In genomic region chr9:122179690-122180074, GRCh38 we compare ENCODE assay signal across 19 cellular contexts. TPM values are rescaled to one million over a fixed set of nuclear protein-coding genes. Genes with fewer than 3 reads are reported as not detected.
DNase-seq lines count a peak whose midpoint lies in the region; ATAC-seq and TF ChIP-seq lines count a peak whose summit lies in the region.
"Had no signal": no experiment of that assay in that cellular context is flagged by ENCODE, and none has a peak within 500 bp of the region (broad histone marks: within the 10 kb centered on the region; RNA-seq: fewer than 3 reads in every experiment).

No MANE protein-coding gene starts in this region.

- no peaks in the 10 kb centered on the region for H3K4me1 ChIP-seq in left lung

- intact Hi-C loops in left lung (cut with DNase I) = no loop called here

- no peaks in the 10 kb centered on the region for H3K9me3 ChIP-seq in left lung
- H3K9me3 ChIP-seq: A549 had no signal

- no peaks in the 10 kb centered on the region for H3K36me3 ChIP-seq in left lung

- DNase-seq in A172 (ENCODE audit: low spot score) (peak; percentile 75), GM03348 (ENCODE audit: low spot score) (peak; percentile 39), RPMI7951 (ENCODE audit: low read depth) (peak; percentile 48), fibroblast of the aortic adventitia (ENCODE audit: low read depth) (peak; percentile 5), left lung (no peak), NCI-H446 treated with DMSO at 0.1 percent for 48 hours (lab: John Stamatoyannopoulos, UW) (no peak)
- DNase-seq in activated naive CD4-positive, alpha-beta T cell treated with Interleukin-2 at 50 U/mL for 16 hours = no peak
- DNase-seq: activated CD4-positive, alpha-beta T cell treated with anti-CD3 and anti-CD28 coated beads, Interleukin-2, amount 50 U/mL, for 1 hour; CD4-positive, CD25-positive, alpha-beta regulatory T cell; DMS79 treated with DMSO at 0.1 percent for 48 hours; Kasumi-1; left cardiac atrium; NCI-H1436; stimulated activated CD4-positive, alpha-beta T cell treated with anti-CD3 and anti-CD28 coated beads, Interleukin-12 subunit alpha, Interleukin-12 subunit beta, amount 100 ng/mL, for 4 hours; SW 1271 had no signal

- ATAC-seq in left lung (no peak), GM18873 (IDR thresholded peaks at IDR 0.05; ENCODE audit: low FRiP score, unreplicated experiment) (no peak)
- ATAC-seq: A549, left cardiac atrium had no signal

- no peak for TF ChIP-seq CTCF in fibroblast of the aortic adventitia (IDR thresholded peaks at IDR 0.05; ENCODE audit: insufficient read depth, low read length)
- no peak for TF ChIP-seq CTCF in left lung (IDR thresholded peaks at IDR 0.05)

- no peak overlapping the region for H3K4me3 ChIP-seq in fibroblast of the aortic adventitia (ENCODE audit: low read depth, low read length)
- no peak overlapping the region for H3K4me3 ChIP-seq in left lung
- H3K4me3 ChIP-seq: A549 had no signal

- no peak overlapping the region for H3K27ac ChIP-seq in left lung
- H3K27ac ChIP-seq: RWPE1 had no signal

- H3K27me3 ChIP-seq in left lung = peaks cover 0 to 19% of the 10 kb centered on the region in 2 donors

RNA-seq across cellular contexts. Expression of gene MORN5, which starts 20.0 kb away (rescaled TPM):
- total RNA-seq in A172 (2014; rRNA removed; shearing (Covaris generic)) = not detected in 2 replicates
- total RNA-seq in RPMI7951 (2014; rRNA removed; shearing (Covaris generic)) = not detected in 2 replicates
- total RNA-seq in fibroblast of the aortic adventitia (ENCODE audit: low replicate concordance) = not detected in 2 replicates
- 1 to 10 TPM in 1 of 2 donors, not detected in 1; 3.0 TPM for total RNA-seq in left lung
- total RNA-seq: CD4-positive, CD25-positive, alpha-beta regulatory T cell; fibroblast of villous mesenchyme; left cardiac atrium had no signal

RNA-seq across cellular contexts. Expression of gene NDUFA8, which starts 20.1 kb away (rescaled TPM):
- 144 and 168 TPM in 2 replicates for total RNA-seq in A172 (2014; rRNA removed; shearing (Covaris generic))
- total RNA-seq in RPMI7951 (2014; rRNA removed; shearing (Covaris generic)) = 30.6 and 40.1 TPM in 2 replicates
- total RNA-seq in fibroblast of the aortic adventitia (ENCODE audit: low replicate concordance) = 23.5 and 25.2 TPM in 2 replicates
- total RNA-seq in left lung = 10 to 100 TPM; 42.9 to 43.4 TPM

RNA-seq across cellular contexts. Expression of gene LHX6, which starts 49.1 kb away (rescaled TPM):
- 2.2 and 2.5 TPM in 2 replicates for total RNA-seq in A172 (2014; rRNA removed; shearing (Covaris generic))
- total RNA-seq in RPMI7951 (2014; rRNA removed; shearing (Covaris generic)) = under 0.01 and 0.12 TPM in 2 replicates
- total RNA-seq in fibroblast of the aortic adventitia (ENCODE audit: low replicate concordance) (not detected in 2 replicates), left lung (1 to 10 TPM; 4.8 to 9.1 TPM)
- total RNA-seq: CD4-positive, CD25-positive, alpha-beta regulatory T cell; fibroblast of villous mesenchyme had no signal

Comparison
In these comparisons a context has a peak if more than half of its experiments do, and no peak if none do; other contexts are left out.
1. DNase-seq: peak in A172 (single experiment), GM03348 (single experiment), RPMI7951 (single experiment) and fibroblast of the aortic adventitia (single experiment); none in left lung (0 of 2), activated naive CD4-positive, alpha-beta T cell treated with Interleukin-2 at 50 U/mL for 16 hours (single experiment) and NCI-H446 treated with DMSO at 0.1 percent for 48 hours (single experiment).